Comparison of ENCODE assay signal across 28 cellular contexts in the genomic region with DNA sequence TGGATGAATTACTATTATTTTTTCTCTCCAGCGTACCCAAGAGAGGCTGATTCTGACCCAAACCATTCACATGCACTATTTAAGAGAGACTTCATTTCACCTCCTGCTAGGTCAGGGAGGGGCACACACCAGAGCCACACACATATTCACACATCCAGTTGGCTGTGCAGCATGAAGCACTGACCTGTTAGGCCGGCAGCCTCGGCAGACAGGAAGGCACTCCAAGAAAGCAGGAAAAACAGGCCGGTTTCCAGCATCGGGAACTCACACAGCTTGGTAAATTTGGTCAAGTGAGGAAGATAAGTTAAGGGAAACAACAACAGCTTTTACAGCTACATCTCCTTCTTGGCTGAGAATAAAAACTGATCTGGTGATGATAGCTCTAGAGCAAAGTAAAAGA.
"Had no signal": no experiment of that assay in that cellular context is flagged by ENCODE, and none has a peak within 500 bp of the region (broad histone marks: within the 10 kb centered on the region; RNA-seq: fewer than 3 reads in every experiment).

No MANE protein-coding gene starts in this region.

- H3K9me3 ChIP-seq: esophagus muscularis mucosa, gastroesophageal sphincter, heart left ventricle, left lung, lower lobe of right lung, ovary, psoas muscle, sigmoid colon, stomach, testis, tibial nerve, upper lobe of left lung had no signal

- H3K4me3 ChIP-seq: dorsolateral prefrontal cortex, esophagus muscularis mucosa, gastroesophageal sphincter, heart left ventricle, hepatocyte, left lung, lower lobe of right lung, ovary, psoas muscle, sigmoid colon, stomach, testis, tibial nerve, upper lobe of left lung had no signal

- H3K36me3 ChIP-seq: ovary, sigmoid colon, upper lobe of left lung had no signal

- H3K4me1 ChIP-seq: esophagus muscularis mucosa, foreskin keratinocyte, gastroesophageal sphincter, left lung, lower lobe of right lung, psoas muscle, sigmoid colon, stomach, testis, upper lobe of left lung had no signal

- H2AFZ ChIP-seq: hepatocyte had no signal

- H3K27ac ChIP-seq: dorsolateral prefrontal cortex, esophagus muscularis mucosa, foreskin keratinocyte, gastroesophageal sphincter, heart left ventricle, hepatocyte, left lung, lower lobe of right lung, ovary, psoas muscle, sigmoid colon, stomach, testis, tibial nerve, upper lobe of left lung had no signal

- ATAC-seq: foreskin keratinocyte; gastroesophageal sphincter; heart left ventricle; left cardiac atrium; left lung; lower lobe of right lung; natural killer cell; psoas muscle; stimulated activated effector memory CD8-positive, alpha-beta T cell treated with anti-CD3 and anti-CD28 coated beads, Interleukin-12 subunit alpha, Interleukin-12 subunit beta, amount 100 ng/mL, for 72 hours had no signal

- H3K4me2 ChIP-seq: hepatocyte had no signal

- H3K79me2 ChIP-seq: hepatocyte had no signal

- FAIRE-seq: islet of Langerhans, urothelium cell line had no signal

- H3K27me3 ChIP-seq: dorsolateral prefrontal cortex, esophagus muscularis mucosa, foreskin keratinocyte, gastroesophageal sphincter, heart left ventricle, hepatocyte, left lung, ovary, sigmoid colon, stomach, testis, tibial nerve, upper lobe of left lung had no signal

- DNase-seq: cerebellar nuclear complex; cortex of kidney; dorsolateral prefrontal cortex; effector CD4-positive, alpha-beta T cell; endodermal cell; foreskin keratinocyte; left cardiac atrium; left lung; lower lobe of right lung; natural killer cell; ovary; posterior cingulate gyrus; psoas muscle; sigmoid colon; stimulated activated CD4-positive, alpha-beta T cell treated with anti-CD3 and anti-CD28 coated beads, Interleukin-2, amount 100 ng/mL, for 24 hours; stimulated activated CD4-positive, alpha-beta T cell treated with anti-CD3 and anti-CD28 coated beads, Interleukin-4, amount 100 ng/mL, for 24 hours; stimulated activated naive CD4-positive, alpha-beta T cell treated with Interleukin-2 at 50 U/mL for 16 hours; stomach; testis; upper lobe of left lung had no signal
